ENCODE assay signal across 9 cellular contexts in the genomic region with DNA sequence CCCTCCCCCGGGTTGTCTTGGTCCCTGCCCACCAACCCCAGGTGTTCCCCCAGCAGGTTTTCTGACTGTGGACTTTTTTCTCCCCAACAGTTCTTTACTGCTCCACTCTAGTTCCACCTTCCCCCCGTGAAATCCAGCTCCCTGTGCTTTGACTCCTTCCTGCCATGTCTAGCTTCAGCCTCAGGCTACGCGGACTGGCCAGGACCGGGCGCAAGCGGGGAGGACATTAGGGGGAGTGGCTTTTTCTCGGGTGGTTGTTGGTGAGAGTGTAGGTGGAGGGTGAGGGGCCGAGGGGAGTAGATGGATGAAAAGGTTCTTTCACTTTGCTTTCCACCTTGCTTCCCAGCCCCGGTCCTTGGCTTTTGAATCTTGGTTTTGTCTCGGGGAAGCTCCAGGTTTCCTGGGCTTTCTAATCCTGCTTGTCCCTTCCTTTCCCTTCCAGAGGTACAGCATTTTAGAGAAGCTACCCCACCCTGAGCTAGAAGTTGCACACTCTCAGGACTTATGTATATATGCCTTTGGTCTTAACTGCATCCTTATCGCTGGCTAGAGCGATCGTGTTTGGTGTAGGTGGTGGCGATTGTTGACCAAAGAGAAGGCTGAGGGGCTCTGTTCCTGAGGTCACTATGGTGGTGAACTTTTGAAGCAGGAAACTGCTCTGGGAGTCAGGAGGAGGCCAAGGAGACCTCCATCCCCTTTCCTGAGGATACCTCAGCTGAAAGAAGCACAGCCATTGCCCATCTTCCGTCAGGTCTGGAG. TPM values are rescaled to one million over a fixed set of nuclear protein-coding genes. Genes with fewer than 3 reads are reported as not detected.
DNase-seq lines count a peak whose midpoint lies in the region; ATAC-seq, FAIRE-seq and TF ChIP-seq lines count a peak whose summit lies in the region.
"Had no signal": no experiment of that assay in that cellular context is flagged by ENCODE, and none has a peak within 500 bp of the region (broad histone marks: within the 10 kb centered on the region; RNA-seq: fewer than 3 reads in every experiment).

No MANE protein-coding gene starts in this region.

- H3K9me3 Mint-ChIP-seq in activated CD8-positive, alpha-beta memory T cell treated with anti-CD3 and anti-CD28 coated beads, Interleukin-2, amount 10 ng/mL, durations not matched to agents 7 days and 5 days (ENCODE audit: low read depth): no peaks in the 10 kb centered on the region
- H3K9me3 Mint-ChIP-seq in IgD-negative memory B cell: no peaks in the 10 kb centered on the region

- TF ChIP-seq CTCF in astrocyte of the spinal cord (IDR thresholded peaks at IDR 0.05; ENCODE audit: low read depth, low read length): no peak

- peaks cover 2 to 3% of the 10 kb centered on the region in 2 donors for H3K36me3 ChIP-seq in small intestine (ENCODE audit: control insufficient read depth in 2 of 2, insufficient read depth in 2 of 2, low read length in 2 of 2)

- peaks cover 9% of the 10 kb centered on the region for H3K36me3 Mint-ChIP-seq in activated CD8-positive, alpha-beta memory T cell treated with anti-CD3 and anti-CD28 coated beads, Interleukin-2, amount 10 ng/mL, durations not matched to agents 7 days and 5 days
- H3K36me3 Mint-ChIP-seq in IgD-negative memory B cell: peaks cover 9% of the 10 kb centered on the region

- peak overlapping the region in 1 of 2 donors; percentile 87 for H3K27ac ChIP-seq in small intestine (ENCODE audit: low read depth in 1 of 2, low read length in 1 of 2)

- no peak for FAIRE-seq in small intestine (lab: Jason Lieb, UNC)

- WGBS in small intestine, 3 donors: 15 to 25% (median 24%) methylated on average over 16 of the region's 16 CpGs

- CTCF ChIA-PET in activated CD8-positive, alpha-beta memory T cell treated with anti-CD3 and anti-CD28 coated beads, Interleukin-2, amount 10 ng/mL, durations not matched to agents 7 days and 5 days (lab: Charles Lee): interaction anchor here (0.6 to 5.8 kb wide), 16 partner anchors 9 to 349 kb away, joined by 3 to 77 read pairs (median 4); partner anchors contain the start of genes ARHGEF25, B4GALNT1, GLI1 and OS9

- peak overlapping the region; percentile 83 for H3K4me3 Mint-ChIP-seq in activated CD8-positive, alpha-beta memory T cell treated with anti-CD3 and anti-CD28 coated beads, Interleukin-2, amount 10 ng/mL, durations not matched to agents 7 days and 5 days
- peak overlapping the region; percentile 83 to 95 (median 90) for H3K4me3 Mint-ChIP-seq in IgD-negative memory B cell

- ATAC-seq in activated CD8-positive, alpha-beta memory T cell treated with anti-CD3 and anti-CD28 coated beads, Interleukin-2, amount 10 ng/mL, durations not matched to agents 7 days and 5 days: peak; percentile 5

- peak overlapping the region; percentile 81 for H3K27ac Mint-ChIP-seq in activated CD8-positive, alpha-beta memory T cell treated with anti-CD3 and anti-CD28 coated beads, Interleukin-2, amount 10 ng/mL, durations not matched to agents 7 days and 5 days
- peak overlapping the region in 2 of 3 donors; percentile 76 to 89 for H3K27ac Mint-ChIP-seq in IgD-negative memory B cell

- in situ Hi-C loops in astrocyte of the spinal cord (cut with HindIII; ENCODE audit: low sequenced_read_pairs): no loop called here

- peaks cover 3 to 7% of the 10 kb centered on the region in 2 donors for H3K4me1 ChIP-seq in small intestine (ENCODE audit: control insufficient read depth in 2 of 2, insufficient read depth in 1 of 2, low read depth in 1 of 2, low read length in 1 of 2)

- DNase-seq in activated CD8-positive, alpha-beta memory T cell treated with anti-CD3 and anti-CD28 coated beads, Interleukin-2, amount 10 ng/mL, durations not matched to agents 7 days and 5 days: no peak
- no peak for DNase-seq in activated CD8-positive, alpha-beta memory T cell treated with anti-CD3 and anti-CD28 coated beads, Interleukin-2, amount 50 U/mL, for 4 hours
- no peak for DNase-seq in astrocyte of the spinal cord (ENCODE audit: low read depth, low spot score)
- peak; percentile 42 for DNase-seq in iPS-NIHi11 (ENCODE audit: low spot score)
- peak; percentile 42 for DNase-seq in small intestine
- no peak for DNase-seq in stimulated activated CD4-positive, alpha-beta T cell treated with anti-CD3 and anti-CD28 coated beads, Interleukin-4, amount 100 ng/mL, for 1 hour
- DNase-seq in midbrain (lab: John Stamatoyannopoulos, UW): no peak

- H3K9me3 ChIP-seq in small intestine (ENCODE audit: control insufficient read depth, low read depth): no peaks in the 10 kb centered on the region

- peak overlapping the region; percentile 91 for H3K4me3 ChIP-seq in astrocyte of the spinal cord (ENCODE audit: low read depth, low read length)
- peak overlapping the region; percentile 81 to 86 for H3K4me3 ChIP-seq in small intestine (ENCODE audit: low read depth in 1 of 2, low read length in 2 of 2)

- H3K27me3 ChIP-seq in small intestine (ENCODE audit: control insufficient read depth in 2 of 2, insufficient read depth in 2 of 2, low read length in 2 of 2): no peaks in the 10 kb centered on the region

- H3K4me1 Mint-ChIP-seq in activated CD8-positive, alpha-beta memory T cell treated with anti-CD3 and anti-CD28 coated beads, Interleukin-2, amount 10 ng/mL, durations not matched to agents 7 days and 5 days: peaks cover 22% of the 10 kb centered on the region
- peaks cover 16 to 21% (median 20%) of the 10 kb centered on the region in 3 donors for H3K4me1 Mint-ChIP-seq in IgD-negative memory B cell

- no peaks in the 10 kb centered on the region for H3K27me3 Mint-ChIP-seq in activated CD8-positive, alpha-beta memory T cell treated with anti-CD3 and anti-CD28 coated beads, Interleukin-2, amount 10 ng/mL, durations not matched to agents 7 days and 5 days
- H3K27me3 Mint-ChIP-seq in IgD-negative memory B cell: no peaks in the 10 kb centered on the region

RNA-seq across cellular contexts. Expression of gene PIP4K2C, which starts 0.8 kb away (rescaled TPM):
- total RNA-seq in activated CD8-positive, alpha-beta memory T cell treated with anti-CD3 and anti-CD28 coated beads, Interleukin-2, amount 10 ng/mL, durations not matched to agents 7 days and 5 days: 10 to 100 TPM; 21.4 to 22.2 TPM
- polyA plus RNA-seq in IgD-negative memory B cell: 15.5 TPM
- 10 to 100 TPM; 16.1 to 18.1 (median 17.6) TPM for polyA plus RNA-seq in small intestine

RNA-seq across cellular contexts. Expression of gene DTX3, which starts 12.9 kb away (rescaled TPM):
- 10 to 100 TPM; 20.8 to 21.2 TPM for total RNA-seq in activated CD8-positive, alpha-beta memory T cell treated with anti-CD3 and anti-CD28 coated beads, Interleukin-2, amount 10 ng/mL, durations not matched to agents 7 days and 5 days
- 0.91 TPM for polyA plus RNA-seq in IgD-negative memory B cell
- polyA plus RNA-seq in small intestine: 1 to 10 TPM in 2 of 3 donors, not detected in 1; 5.4 to 9.9 TPM

RNA-seq across cellular contexts. Expression of gene ARHGEF25, which starts 19.5 kb away (rescaled TPM):
- under 1 TPM; 0.70 to 0.84 TPM for total RNA-seq in activated CD8-positive, alpha-beta memory T cell treated with anti-CD3 and anti-CD28 coated beads, Interleukin-2, amount 10 ng/mL, durations not matched to agents 7 days and 5 days
- polyA plus RNA-seq in IgD-negative memory B cell (not detected), small intestine (10 to 100 TPM in 1 of 3 donors, 1 to 10 TPM in 1, not detected in 1; 4.6 to 11.8 TPM)

RNA-seq across cellular contexts. Expression of gene B4GALNT1, which starts 41.3 kb away (rescaled TPM):
- total RNA-seq in activated CD8-positive, alpha-beta memory T cell treated with anti-CD3 and anti-CD28 coated beads, Interleukin-2, amount 10 ng/mL, durations not matched to agents 7 days and 5 days: 1 to 10 TPM; 2.4 to 8.2 TPM
- polyA plus RNA-seq in IgD-negative memory B cell (not detected), small intestine (1 to 10 TPM in 1 of 3 donors, under 1 TPM in 1, not detected in 1; 0.27 to 2.1 TPM)
- total RNA-seq: lung microvascular endothelial cell had no signal

RNA-seq across cellular contexts. Expression of gene KIF5A, which starts 41.9 kb away (rescaled TPM):
- total RNA-seq in activated CD8-positive, alpha-beta memory T cell treated with anti-CD3 and anti-CD28 coated beads, Interleukin-2, amount 10 ng/mL, durations not matched to agents 7 days and 5 days: 1 to 10 TPM; 1.9 to 2.1 TPM
- not detected for polyA plus RNA-seq in IgD-negative memory B cell
- 1 to 10 TPM in 1 of 3 donors, under 1 TPM in 1, not detected in 1; 0.27 to 8.4 TPM for polyA plus RNA-seq in small intestine

Comparison
In these comparisons a context has a peak if more than half of its experiments do, and no peak if none do; other contexts are left out.
1. DNase-seq: peak in iPS-NIHi11 (single experiment) and small intestine (single experiment); none in activated CD8-positive, alpha-beta memory T cell treated with anti-CD3 and anti-CD28 coated beads, Interleukin-2, amount 10 ng/mL, durations not matched to agents 7 days and 5 days (single experiment), activated CD8-positive, alpha-beta memory T cell treated with anti-CD3 and anti-CD28 coated beads, Interleukin-2, amount 50 U/mL, for 4 hours (single experiment), astrocyte of the spinal cord (single experiment), stimulated activated CD4-positive, alpha-beta T cell treated with anti-CD3 and anti-CD28 coated beads, Interleukin-4, amount 100 ng/mL, for 1 hour (single experiment) and midbrain (single experiment).